ENCODE assay signal across 8 cellular contexts in genomic region chr1:202810615-202811295, GRCh38. TPM values are rescaled to one million over a fixed set of nuclear protein-coding genes. Genes with fewer than 3 reads are reported as not detected.
DNase-seq lines count a peak whose midpoint lies in the region; ATAC-seq, FAIRE-seq and TF ChIP-seq lines count a peak whose summit lies in the region.

Gene PCAT6, plus strand, starts transcription at chr1:202810954.

- peak within 1 kb of the TSS; percentile 93 for H2AFZ ChIP-seq in SU-DHL-6 (ENCODE audit: low read depth, low read length, severe bottlenecking)

- H3K79me2 ChIP-seq in SU-DHL-6 (ENCODE audit: insufficient read depth, low read length): no peaks in the 10 kb centered on the region

- H3K9me3 ChIP-seq in SU-DHL-6 (ENCODE audit: insufficient read depth, low read length) (no peaks in the 10 kb centered on the region), pancreas (no peaks in the 10 kb centered on the region), tibial artery (no peaks in the 10 kb centered on the region)

- peak within 1 kb of the TSS; percentile 38; the same call in 1 of the 2 replicates for H3K9ac ChIP-seq in SU-DHL-6 (ENCODE audit: low read length)

- H3K27ac ChIP-seq in SU-DHL-6 (ENCODE audit: low read depth, low read length) (no peak within 1 kb of the TSS), pancreas (peak within 1 kb of the TSS; percentile 3 to 84 (median 54)), tibial artery (peak within 1 kb of the TSS; percentile 65 to 72)

- DNase-seq in GM06990 (ENCODE audit: extremely low read depth, insufficient read length): peak; percentile 91
- peak; percentile 94 for DNase-seq in NCI-H1105 treated with DMSO at 0.1 percent for 48 hours (lab: John Stamatoyannopoulos, UW)
- peak; percentile 71 for DNase-seq in activated naive CD8-positive, alpha-beta T cell treated with anti-CD3 and anti-CD28 coated beads, Interleukin-2, amount 50 U/mL, for 16 hours (ENCODE audit: low read depth, low spot score)
- DNase-seq in Right ventricle myocardium superior: peak; percentile 96
- peak; percentile 92 to 97 (median 95) for DNase-seq in pancreas
- DNase-seq in tibial artery: peak; percentile 94 to 95

- H3F3A ChIP-seq in SU-DHL-6 (ENCODE audit: insufficient read depth): no peaks in the 10 kb centered on the region

- 0% methylated on average over 44 to 53 of the region's 53 CpGs for WGBS in pancreas, 2 donors

- H3K27me3 ChIP-seq in GM06990 (replicated peaks; ENCODE audit: control insufficient read depth, insufficient read depth, low read length) (peaks cover 4% of the 10 kb centered on the region), SU-DHL-6 (ENCODE audit: low read length) (no peaks in the 10 kb centered on the region; the same call in 1 of the 2 replicates), pancreas (no peaks in the 10 kb centered on the region), tibial artery (no peaks in the 10 kb centered on the region)

- H3K4me3 ChIP-seq in GM06990 (replicated peaks; ENCODE audit: low read depth, low read length): peak within 1 kb of the TSS; percentile 71
- peak within 1 kb of the TSS; percentile 64 for H3K4me3 ChIP-seq in SU-DHL-6 (ENCODE audit: insufficient read depth, low read length, poor library complexity, severe bottlenecking)
- H3K4me3 ChIP-seq in pancreas: peak within 1 kb of the TSS; percentile 51 to 73 (median 60)
- H3K4me3 ChIP-seq in tibial artery: peak within 1 kb of the TSS; percentile 60 to 84

- no peaks in the 10 kb centered on the region for H4K20me1 ChIP-seq in SU-DHL-6 (ENCODE audit: low read depth, low read length)

- no peak for FAIRE-seq in pancreas (lab: Jason Lieb, UNC)

- intact Hi-C loops in Right ventricle myocardium superior (cut with DNase I): loop anchor here (10.0 kb wide), 1 partner anchor 54 kb away; no protein-coding TSS in a partner anchor
- intact Hi-C loops in pancreas (cut with DNase I): no loop called here
- intact Hi-C loops in tibial artery (cut with DNase I; ENCODE audit: low total_unique reads): loop anchor here (10.0 kb wide), 1 partner anchor 54 kb away; no protein-coding TSS in a partner anchor

- H3K36me3 ChIP-seq in GM06990 (ENCODE audit: control insufficient read depth, insufficient read depth, low read length) (no peaks in the 10 kb centered on the region), SU-DHL-6 (ENCODE audit: low read length) (no peaks in the 10 kb centered on the region), pancreas (no peaks in the 10 kb centered on the region), tibial artery (no peaks in the 10 kb centered on the region)

- no peaks in the 10 kb centered on the region for H3K9me2 ChIP-seq in SU-DHL-6 (replicated peaks; ENCODE audit: insufficient read depth, low read length)

- H3K4me1 ChIP-seq in pancreas (peaks cover 0 to 6% (median 0%) of the 10 kb centered on the region in 3 donors), tibial artery (peaks cover 0 to 25% (median 19%) of the 10 kb centered on the region in 4 donors)

- TF ChIP-seq CTCF in GM06990 (IDR thresholded peaks at IDR 0.05; ENCODE audit: insufficient read depth, low read length, poor library complexity, severe bottlenecking) (no peak), SU-DHL-6 (IDR thresholded peaks at IDR 0.05; ENCODE audit: insufficient read depth, low read length, poor library complexity, severe bottlenecking) (no peak), pancreas (IDR thresholded peaks at IDR 0.05) (no peak), tibial artery (IDR thresholded peaks at IDR 0.05) (peak in 1 of 2 experiments; percentile 4)

- peak; percentile 72 for ATAC-seq in HG02610 (IDR thresholded peaks at IDR 0.05; ENCODE audit: unreplicated experiment)
- ATAC-seq in Right ventricle myocardium superior (ENCODE audit: poor library complexity): peak; percentile 96
- peak; percentile 87 to 94 (median 88) for ATAC-seq in pancreas

- H3K4me2 ChIP-seq in SU-DHL-6 (ENCODE audit: low read depth, low read length, poor library complexity, severe bottlenecking): peak within 1 kb of the TSS; percentile 74

RNA-seq across cellular contexts. Expression of gene PCAT6, which starts in this region (rescaled TPM):
- total RNA-seq in Right ventricle myocardium superior (1.0 TPM), pancreas (1 to 10 TPM in 1 of 6 donors, under 1 TPM in 5; 0.31 to 1.2 (median 0.66) TPM)
- 1 to 10 TPM; 1.7 to 2.5 TPM for polyA plus RNA-seq in pancreas

Comparison
In these comparisons a context has a peak if more than half of its experiments do, and no peak if none do; other contexts are left out.
1. intact Hi-C loops: an anchor here in Right ventricle myocardium superior (10.0 kb wide) and tibial artery (10.0 kb wide); none called in pancreas.